Comparison of ENCODE assay signal across 14 cellular contexts in genomic region chr11:64564947-64565889, GRCh38. TPM values are rescaled to one million over a fixed set of nuclear protein-coding genes. Genes with fewer than 3 reads are reported as not detected.
DNase-seq lines count a peak whose midpoint lies in the region; ATAC-seq and TF ChIP-seq lines count a peak whose summit lies in the region.
"Had no signal": no experiment of that assay in that cellular context is flagged by ENCODE, and none has a peak within 500 bp of the region (broad histone marks: within the 10 kb centered on the region; RNA-seq: fewer than 3 reads in every experiment).

No MANE protein-coding gene starts in this region.

- H3K36me3 ChIP-seq in DND-41 (ENCODE audit: insufficient read depth, low read length) (no peaks in the 10 kb centered on the region), neural cell (ENCODE audit: insufficient read depth, low read length) (no peaks in the 10 kb centered on the region)
- H3K36me3 ChIP-seq: MG63, sigmoid colon had no signal

- TF ChIP-seq EP300 in neural cell (conservative IDR thresholded peaks at IDR 0.05; ENCODE audit: poor library complexity, severe bottlenecking) = no peak

- peak overlapping the region in 2 of 5 experiments; percentile 28 to 76 for H3K4me3 Mint-ChIP-seq in brain
- no peak overlapping the region for H3K4me3 Mint-ChIP-seq in activated CD8-positive, alpha-beta T cell treated with anti-CD3 and anti-CD28 coated beads for 36 hours
- H3K4me3 Mint-ChIP-seq: activated CD8-positive, alpha-beta T cell treated with anti-CD3 and anti-CD28 coated beads, Interleukin-2, amount 10 ng/mL, durations not matched to agents 7 days and 5 days; activated naive CD4-positive, alpha-beta T cell treated with anti-CD3 and anti-CD28 coated beads, Interleukin-2, amount 50 U/mL, for 24 hours; CD4-positive, CD25-positive, alpha-beta regulatory T cell had no signal

- no peak overlapping the region for H3K27ac ChIP-seq in DND-41 (ENCODE audit: low read length)
- H3K27ac ChIP-seq in neural cell (ENCODE audit: low read length) = no peak overlapping the region
- H3K27ac ChIP-seq: sigmoid colon had no signal

- H3K4me3 ChIP-seq in DND-41 (ENCODE audit: low read depth in 1 of 2, low read length in 2 of 2) (no peak overlapping the region), neural cell (ENCODE audit: low read length) (no peak overlapping the region)
- H3K4me3 ChIP-seq: MG63, sigmoid colon had no signal

- H3K4me2 ChIP-seq in DND-41 (ENCODE audit: insufficient read depth, low read length) (no peak overlapping the region), neural cell (ENCODE audit: low read length) (no peak overlapping the region)

- peaks cover 30% of the 10 kb centered on the region for H3K4me1 Mint-ChIP-seq in brain
- H3K4me1 Mint-ChIP-seq in activated CD8-positive, alpha-beta T cell treated with anti-CD3 and anti-CD28 coated beads for 36 hours (ENCODE audit: low read depth) = no peaks in the 10 kb centered on the region
- H3K4me1 Mint-ChIP-seq: CD4-positive, CD25-positive, alpha-beta regulatory T cell had no signal

- H3K79me2 ChIP-seq in DND-41 (ENCODE audit: insufficient read depth, low read length) = no peaks in the 10 kb centered on the region
- no peaks in the 10 kb centered on the region for H3K79me2 ChIP-seq in neural cell (replicated peaks; ENCODE audit: insufficient read depth, low read length)

- ATAC-seq in DND-41 (ENCODE audit: insufficient read depth, low read depth) (no peak), HG03095 (IDR thresholded peaks at IDR 0.05; ENCODE audit: unreplicated experiment) (no peak)
- no peak for ATAC-seq in activated CD8-positive, alpha-beta T cell treated with anti-CD3 and anti-CD28 coated beads for 36 hours
- ATAC-seq: activated CD8-positive, alpha-beta T cell treated with anti-CD3 and anti-CD28 coated beads, Interleukin-2, amount 10 ng/mL, durations not matched to agents 7 days and 5 days had no signal

- POLR2A ChIA-PET in activated CD8-positive, alpha-beta T cell treated with anti-CD3 and anti-CD28 coated beads for 36 hours (lab: Charles Lee) = interaction anchor here (0.6 kb wide), 1 partner anchor 32 kb away, joined by 3 read pairs; no protein-coding TSS in a partner anchor

- peaks cover 0 to 3% (median 0%) of the 10 kb centered on the region in 5 experiments for H3K9me3 Mint-ChIP-seq in brain
- H3K9me3 Mint-ChIP-seq in activated CD8-positive, alpha-beta T cell treated with anti-CD3 and anti-CD28 coated beads for 36 hours = no peaks in the 10 kb centered on the region
- H3K9me3 Mint-ChIP-seq: activated naive CD4-positive, alpha-beta T cell treated with anti-CD3 and anti-CD28 coated beads, Interleukin-2, amount 50 U/mL, for 24 hours; CD4-positive, CD25-positive, alpha-beta regulatory T cell had no signal

- no peaks in the 10 kb centered on the region for H3K27me3 Mint-ChIP-seq in brain
- no peaks in the 10 kb centered on the region for H3K27me3 Mint-ChIP-seq in activated CD8-positive, alpha-beta T cell treated with anti-CD3 and anti-CD28 coated beads for 36 hours
- H3K27me3 Mint-ChIP-seq: activated naive CD4-positive, alpha-beta T cell treated with anti-CD3 and anti-CD28 coated beads, Interleukin-2, amount 50 U/mL, for 24 hours; CD4-positive, CD25-positive, alpha-beta regulatory T cell had no signal

- no peaks in the 10 kb centered on the region for H3K4me1 ChIP-seq in DND-41 (ENCODE audit: insufficient read depth, low read length)
- H3K4me1 ChIP-seq: sigmoid colon had no signal

- no peaks in the 10 kb centered on the region for H3K36me3 Mint-ChIP-seq in brain
- H3K36me3 Mint-ChIP-seq in activated CD8-positive, alpha-beta T cell treated with anti-CD3 and anti-CD28 coated beads for 36 hours (ENCODE audit: low read depth) = no peaks in the 10 kb centered on the region
- H3K36me3 Mint-ChIP-seq: activated naive CD4-positive, alpha-beta T cell treated with anti-CD3 and anti-CD28 coated beads, Interleukin-2, amount 50 U/mL, for 24 hours; CD4-positive, CD25-positive, alpha-beta regulatory T cell had no signal

- H3K9me2 ChIP-seq in neural cell (ENCODE audit: insufficient read depth, low read length) = no peaks in the 10 kb centered on the region

- H3F3A ChIP-seq in neural cell (ENCODE audit: insufficient read depth, low read length, poor library complexity, severe bottlenecking) = no peaks in the 10 kb centered on the region

- H4K20me1 ChIP-seq in DND-41 (ENCODE audit: insufficient read depth, low read length) = no peaks in the 10 kb centered on the region
- no peaks in the 10 kb centered on the region for H4K20me1 ChIP-seq in neural cell (ENCODE audit: insufficient read depth)

- peak overlapping the region; percentile 19 to 97 (median 90) for H3K27ac Mint-ChIP-seq in brain
- no peak overlapping the region for H3K27ac Mint-ChIP-seq in activated CD8-positive, alpha-beta T cell treated with anti-CD3 and anti-CD28 coated beads for 36 hours
- H3K27ac Mint-ChIP-seq: activated CD8-positive, alpha-beta T cell treated with anti-CD3 and anti-CD28 coated beads, Interleukin-2, amount 10 ng/mL, durations not matched to agents 7 days and 5 days; activated naive CD4-positive, alpha-beta T cell treated with anti-CD3 and anti-CD28 coated beads, Interleukin-2, amount 50 U/mL, for 24 hours; CD4-positive, CD25-positive, alpha-beta regulatory T cell had no signal

- no peaks in the 10 kb centered on the region for H3K27me3 ChIP-seq in DND-41 (ENCODE audit: insufficient read depth, low read length, poor library complexity)
- no peaks in the 10 kb centered on the region for H3K27me3 ChIP-seq in neural cell (ENCODE audit: insufficient read depth, low read depth, low read length)
- H3K27me3 ChIP-seq: MG63, sigmoid colon had no signal

- H3K9ac ChIP-seq in DND-41 (ENCODE audit: low read depth, low read length) (no peak overlapping the region), neural cell (ENCODE audit: low read length) (no peak overlapping the region)

- no peak for DNase-seq in DND-41
- DNase-seq in HuH-7.5 (ENCODE audit: low spot score) = peak; percentile 28
- DNase-seq in activated CD8-positive, alpha-beta T cell treated with anti-CD3 and anti-CD28 coated beads for 36 hours = no peak
- no peak for DNase-seq in NCI-H774 (lab: John Stamatoyannopoulos, UW)
- DNase-seq in effector CD4-positive, alpha-beta T cell = no peak
- DNase-seq: activated CD8-positive, alpha-beta T cell treated with anti-CD3 and anti-CD28 coated beads, Interleukin-2, amount 10 ng/mL, durations not matched to agents 7 days and 5 days; CD4-positive, CD25-positive, alpha-beta regulatory T cell; MG63; sigmoid colon; substantia nigra had no signal

- intact Hi-C loops in activated CD8-positive, alpha-beta T cell treated with anti-CD3 and anti-CD28 coated beads for 36 hours (cut with micrococcal nuclease) = no loop called here

- no peaks in the 10 kb centered on the region for H3K9me3 ChIP-seq in DND-41 (ENCODE audit: insufficient read depth, low read length, severe bottlenecking)
- H3K9me3 ChIP-seq in neural cell (ENCODE audit: low read length) = no peaks in the 10 kb centered on the region
- H3K9me3 ChIP-seq: MG63, sigmoid colon had no signal

- no peak overlapping the region for H2AFZ ChIP-seq in DND-41 (ENCODE audit: low read depth, low read length)
- no peak overlapping the region for H2AFZ ChIP-seq in neural cell (ENCODE audit: low read depth, low read length)

- CTCF ChIA-PET in activated CD8-positive, alpha-beta T cell treated with anti-CD3 and anti-CD28 coated beads for 36 hours (lab: Charles Lee) = interaction anchor here (0.8 kb wide), 1 partner anchor 16 kb away, joined by 3 read pairs; no protein-coding TSS in a partner anchor

- no peak for TF ChIP-seq RAD21 in neural cell (conservative IDR thresholded peaks at IDR 0.05)

- peak; percentile 29 for TF ChIP-seq CTCF in DND-41 (IDR thresholded peaks at IDR 0.05; ENCODE audit: borderline replicate concordance, extremely low read depth, low read length, poor library complexity, severe bottlenecking)
- peak in 1 of 2 experiments; percentile 45 for TF ChIP-seq CTCF in brain (conservative IDR thresholded peaks at IDR 0.05)
- TF ChIP-seq CTCF in neural cell (IDR thresholded peaks at IDR 0.05; ENCODE audit: poor library complexity, severe bottlenecking) = peak; percentile 15
- no peak for TF ChIP-seq CTCF in activated CD8-positive, alpha-beta T cell treated with anti-CD3 and anti-CD28 coated beads for 36 hours (IDR thresholded peaks at IDR 0.05)

TF ChIP-seq in neural cell, 6 proteins besides CTCF, POLR2A, EP300 and RAD21 (continues in another document):
- no peak for TF ChIP-seq POLR2AphosphoS5 (IDR thresholded peaks at IDR 0.05)
- no peak for TF ChIP-seq MXI1 (conservative IDR thresholded peaks at IDR 0.05; ENCODE audit: poor library complexity, severe bottlenecking)
- TF ChIP-seq TAF1 (IDR thresholded peaks at IDR 0.05; ENCODE audit: low read depth) = no peak
- TF ChIP-seq REST (IDR thresholded peaks at IDR 0.05; ENCODE audit: borderline replicate concordance) = no peak

RNA-seq across cellular contexts. Expression of gene SLC22A11, which starts 9.5 kb away (rescaled TPM):
- polyA plus RNA-seq in brain (ENCODE audit: insufficient read depth, low read depth, low replicate concordance) = not detected
- polyA plus RNA-seq in neural cell = not detected in 2 replicates
- not detected in 2 replicates for polyA minus RNA-seq in neural cell
- total RNA-seq in activated CD8-positive, alpha-beta T cell treated with anti-CD3 and anti-CD28 coated beads for 36 hours = not detected
- total RNA-seq: activated CD8-positive, alpha-beta T cell treated with anti-CD3 and anti-CD28 coated beads, Interleukin-2, amount 10 ng/mL, durations not matched to agents 7 days and 5 days; CD4-positive, CD25-positive, alpha-beta regulatory T cell; sigmoid colon had no signal
- polyA plus RNA-seq: CD4-positive, CD25-positive, alpha-beta regulatory T cell had no signal

RNA-seq across cellular contexts. Expression of gene SLC22A12, which starts 25.8 kb away (rescaled TPM):
- polyA plus RNA-seq in brain (ENCODE audit: insufficient read depth, low read depth, low replicate concordance) = not detected
- polyA plus RNA-seq in neural cell = not detected in 2 replicates
- not detected in 2 replicates for polyA minus RNA-seq in neural cell
- not detected for total RNA-seq in activated CD8-positive, alpha-beta T cell treated with anti-CD3 and anti-CD28 coated beads for 36 hours
- total RNA-seq: activated CD8-positive, alpha-beta T cell treated with anti-CD3 and anti-CD28 coated beads, Interleukin-2, amount 10 ng/mL, durations not matched to agents 7 days and 5 days; CD4-positive, CD25-positive, alpha-beta regulatory T cell; sigmoid colon had no signal
- polyA plus RNA-seq: CD4-positive, CD25-positive, alpha-beta regulatory T cell; sigmoid colon had no signal
